ENCODE assay signal across 19 cellular contexts in the genomic region with DNA sequence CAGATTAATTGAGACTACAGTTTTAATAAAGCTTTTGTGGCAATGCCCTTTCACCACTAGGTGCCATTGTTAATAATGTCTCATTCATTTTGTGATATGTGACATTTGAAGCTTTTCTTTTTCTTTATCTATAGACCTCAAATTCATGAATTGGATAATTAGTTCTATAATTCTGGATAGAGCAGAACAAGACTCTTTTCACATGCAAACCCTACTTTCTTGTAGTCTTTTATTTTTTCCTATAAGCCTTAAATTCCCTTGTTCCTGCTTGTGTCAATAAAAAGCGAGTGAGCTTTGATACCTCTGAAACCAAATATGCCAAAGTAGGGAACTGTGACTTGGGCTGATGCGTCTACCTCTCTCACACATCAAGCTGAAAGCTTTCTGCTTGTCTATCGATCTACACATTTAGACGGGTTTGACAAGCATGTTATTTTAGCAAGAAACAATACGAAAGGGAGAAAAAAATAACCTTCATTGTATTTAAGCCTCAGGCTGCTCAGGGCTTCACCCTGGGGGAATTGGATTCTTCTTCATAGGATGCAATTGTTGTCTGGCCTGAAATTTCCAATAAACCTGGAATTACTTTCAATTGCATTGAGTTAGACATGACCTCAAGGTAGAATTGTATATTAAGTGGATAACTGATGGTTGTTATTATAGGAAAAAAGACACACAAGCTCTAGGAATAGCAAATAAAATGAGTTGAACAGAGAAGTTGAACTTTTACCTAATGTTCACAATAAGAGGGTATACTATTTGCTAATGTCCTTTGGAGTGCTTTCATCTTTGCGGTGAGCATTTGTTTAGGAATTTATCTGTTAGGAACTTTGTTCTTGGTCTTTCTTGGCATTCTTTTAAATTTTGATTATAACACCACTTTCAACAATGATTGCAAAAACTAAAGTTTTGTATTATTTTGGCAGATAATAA.
"Had no signal": no experiment of that assay in that cellular context is flagged by ENCODE, and none has a peak within 500 bp of the region (broad histone marks: within the 10 kb centered on the region; RNA-seq: fewer than 3 reads in every experiment).

No MANE protein-coding gene starts in this region.

- H3K27me3 ChIP-seq: colonic mucosa, right atrium auricular region, suprapubic skin, thyroid gland, upper lobe of left lung, uterus had no signal

- H3K4me1 ChIP-seq: colonic mucosa, right atrium auricular region, suprapubic skin, thyroid gland, upper lobe of left lung, uterus had no signal

- H3K27ac ChIP-seq: colonic mucosa, right atrium auricular region, suprapubic skin, thyroid gland, upper lobe of left lung, uterus had no signal

- ATAC-seq: left colon; stimulated activated effector memory CD8-positive, alpha-beta T cell treated with anti-CD3 and anti-CD28 coated beads, Interleukin-12 subunit alpha, Interleukin-12 subunit beta, amount 100 ng/mL, for 72 hours; stimulated activated naive CD8-positive, alpha-beta T cell treated with anti-CD3 and anti-CD28 coated beads, Interleukin-15, Interleukin-2, amounts not matched to agents 100 U/mL and 50 U/mL, for 24 hours had no signal

- H3K27me3 Mint-ChIP-seq: naive B cell had no signal

- H3K9me3 Mint-ChIP-seq: nephron had no signal

- H3K4me3 Mint-ChIP-seq: naive B cell; nephron; stimulated activated effector memory CD8-positive, alpha-beta T cell treated with anti-CD3 and anti-CD28 coated beads, Interleukin-12 subunit alpha, Interleukin-12 subunit beta, amount 100 ng/mL, for 72 hours had no signal

- H3K4me1 Mint-ChIP-seq: naive B cell; nephron; stimulated activated effector memory CD8-positive, alpha-beta T cell treated with anti-CD3 and anti-CD28 coated beads, Interleukin-12 subunit alpha, Interleukin-12 subunit beta, amount 100 ng/mL, for 72 hours had no signal

- H3K36me3 Mint-ChIP-seq: naive B cell; stimulated activated effector memory CD8-positive, alpha-beta T cell treated with anti-CD3 and anti-CD28 coated beads, Interleukin-12 subunit alpha, Interleukin-12 subunit beta, amount 100 ng/mL, for 72 hours had no signal

- H3K9me3 ChIP-seq: colonic mucosa, right atrium auricular region, suprapubic skin, thyroid gland, upper lobe of left lung, uterus had no signal

- H3K36me3 ChIP-seq: colonic mucosa, right atrium auricular region, suprapubic skin, thyroid gland, upper lobe of left lung, uterus had no signal

- H3K4me3 ChIP-seq: colonic mucosa, right atrium auricular region, suprapubic skin, thyroid gland, upper lobe of left lung, uterus had no signal

- DNase-seq: colonic mucosa; dermis blood vessel endothelial cell; foreskin melanocyte; head of caudate nucleus; hippocampal formation; left colon; mesendoderm; naive B cell; posterior cingulate gyrus; stimulated activated CD4-positive, alpha-beta T cell treated with anti-CD3 and anti-CD28 coated beads, Interleukin-4, amount 100 ng/mL, for 1 hour; stimulated activated CD8-positive, alpha-beta memory T cell treated with anti-CD3 and anti-CD28 coated beads, Interleukin-4, amount 100 ng/mL, for 48 hours; stimulated activated naive CD8-positive, alpha-beta T cell treated with anti-CD3 and anti-CD28 coated beads, Interleukin-15, Interleukin-2, amounts not matched to agents 100 U/mL and 50 U/mL, for 24 hours; thyroid gland; upper lobe of left lung; uterus had no signal

- H3K27ac Mint-ChIP-seq: naive B cell; nephron; stimulated activated effector memory CD8-positive, alpha-beta T cell treated with anti-CD3 and anti-CD28 coated beads, Interleukin-12 subunit alpha, Interleukin-12 subunit beta, amount 100 ng/mL, for 72 hours had no signal
